ENCODE assay signal across 26 cellular contexts in the genomic region with DNA sequence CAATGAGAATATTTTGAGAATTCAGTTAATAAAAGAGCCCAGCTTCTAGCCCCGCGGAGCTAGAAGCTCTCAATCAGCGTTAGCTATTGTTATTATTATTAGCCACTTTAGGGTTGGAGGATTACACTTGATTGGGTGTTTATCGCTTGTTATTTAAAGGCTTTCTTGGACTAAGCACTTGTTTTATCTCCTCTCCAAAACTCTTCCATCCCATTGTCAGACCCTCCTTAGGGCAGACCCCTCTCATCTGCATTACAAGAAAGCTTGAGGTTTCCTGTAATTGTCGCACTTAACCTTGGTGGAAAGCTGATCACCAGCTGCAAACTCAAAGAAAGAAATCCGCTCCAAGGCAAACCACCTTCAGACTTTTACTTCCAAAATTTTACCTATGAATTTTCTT. TPM values are rescaled to one million over a fixed set of nuclear protein-coding genes. Genes with fewer than 3 reads are reported as not detected.
A peak's percentile ranks its signal among the peaks of the same experiment; 100 is the strongest.
DNase-seq lines count a peak whose midpoint lies in the region; ATAC-seq, FAIRE-seq and TF ChIP-seq lines count a peak whose summit lies in the region.
"Had no signal": no experiment of that assay in that cellular context is flagged by ENCODE, and none has a peak within 500 bp of the region (broad histone marks: within the 10 kb centered on the region; RNA-seq: fewer than 3 reads in every experiment).

No MANE protein-coding gene starts in this region.

- WGBS in H1 (ENCODE audit: extremely low coverage in 1 of 2, insufficient coverage in 1 of 2, insufficient read length in 1 of 2, insufficient replicate concordance in 2 of 2, low coverage in 1 of 2, low lambda C conversion rate in 2 of 2, missing lambda C conversion rate in 1 of 2), 2 experiments, result 1% methylated on average over 6 of the region's 6 CpGs; no CpG with 5 or more reads in 1 of the 2 experiments
- WGBS in aorta, 2 donors, result 30 to 31% methylated on average over 6 of the region's 6 CpGs

- ATAC-seq in stimulated activated naive CD8-positive, alpha-beta T cell treated with anti-CD3 and anti-CD28 coated beads, Interleukin-15, Interleukin-2, amounts not matched to agents 100 U/mL and 50 U/mL, for 24 hours, result no peak
- ATAC-seq in aorta (ENCODE audit: low FRiP score), result no peak

- H3K4me3 ChIP-seq in HAP-1, result no peak overlapping the region
- H3K4me3 ChIP-seq in H1 (ENCODE audit: extremely low read depth in 1 of 4, insufficient read depth in 2 of 4, low read depth in 3 of 4, low read length in 4 of 4), result peak overlapping the region in 1 of 4 experiments; percentile 39; a peak in 2 of 8 replicates
- peak overlapping the region; percentile 54; the same call in 1 of the 2 replicates for H3K4me3 ChIP-seq in iPS-20b (ENCODE audit: low read length)
- no peak overlapping the region for H3K4me3 ChIP-seq in aorta (ENCODE audit: low read length in 2 of 2)
- H3K4me3 ChIP-seq in A673 (ENCODE audit: low read depth, low read length, poor library complexity, severe bottlenecking), result no peak overlapping the region
- H3K4me3 ChIP-seq: BLaER1 treated with 17β-estradiol and CSF1 and Interleukin-3, amounts not matched to agents 10 nM and 100 nM; SJSA1 had no signal

- H3K27me3 ChIP-seq in HAP-1 (ENCODE audit: low read depth) (peaks cover 78% of the 10 kb centered on the region), H1 (replicated peaks in 1 of 4; ENCODE audit: control insufficient read depth in 3 of 4, extremely low read depth in 1 of 4, insufficient read depth in 3 of 4, low read length in 3 of 4) (no peaks in the 10 kb centered on the region; a peak in 1 of 7 replicates), iPS-20b (ENCODE audit: insufficient read depth, low read length) (no peaks in the 10 kb centered on the region), aorta (ENCODE audit: control insufficient read depth in 1 of 2, insufficient read depth in 2 of 2, low read length in 1 of 2) (no peaks in the 10 kb centered on the region), A673 (replicated peaks; ENCODE audit: insufficient read depth, low read depth, low read length, poor library complexity) (no peaks in the 10 kb centered on the region)

- no peak overlapping the region for H3K18ac ChIP-seq in H1 (ENCODE audit: extremely low read depth, low read length)

- H3K79me1 ChIP-seq in H1 (ENCODE audit: low read depth, low read length), result no peaks in the 10 kb centered on the region

- H3K27ac ChIP-seq in H1 (ENCODE audit: low read depth, low read length) (0 out of 2 replicates have a peak overlapping the region, but pooled peaks have one; percentile 37), iPS-20b (ENCODE audit: low read length) (no peak overlapping the region), aorta (ENCODE audit: low read depth in 1 of 2, low read length in 2 of 2) (no peak overlapping the region), A673 (ENCODE audit: low read depth, low read length, poor library complexity, severe bottlenecking) (no peak overlapping the region)
- H3K27ac ChIP-seq: BLaER1 treated with 17β-estradiol and CSF1 and Interleukin-3, amounts not matched to agents 10 nM and 100 nM; SJSA1 had no signal

- no TSS peak for BruUV-seq in A673 (replicated peaks; lab: Mats Ljungman, UMichigan)

- peaks cover 2% of the 10 kb centered on the region; the same call in 1 of the 2 replicates for H3K4me1 ChIP-seq in HAP-1
- peaks cover 8 to 22% (median 15%) of the 10 kb centered on the region in 4 experiments for H3K4me1 ChIP-seq in H1 (replicated peaks in 1 of 4; ENCODE audit: control insufficient read depth in 3 of 4, insufficient read depth in 4 of 4, low read length in 3 of 4)
- peaks cover 15% of the 10 kb centered on the region for H3K4me1 ChIP-seq in iPS-20b (ENCODE audit: insufficient read depth, low read length)
- no peaks in the 10 kb centered on the region for H3K4me1 ChIP-seq in aorta (ENCODE audit: control insufficient read depth in 1 of 2, insufficient read depth in 2 of 2, low read length in 2 of 2)
- H3K4me1 ChIP-seq in A673 (ENCODE audit: insufficient read depth, low read length, poor library complexity, severe bottlenecking), result no peaks in the 10 kb centered on the region
- H3K4me1 ChIP-seq: BLaER1 treated with 17β-estradiol and CSF1 and Interleukin-3, amounts not matched to agents 10 nM and 100 nM; SJSA1 had no signal

- H2AFZ ChIP-seq in H1 (ENCODE audit: low read length), result no peak overlapping the region

- TF ChIP-seq EP300 in H1 (IDR thresholded peaks at IDR 0.05; ENCODE audit: borderline replicate concordance in 1 of 2, low read depth in 2 of 2, low read length in 2 of 2), result peak in 1 of 2 experiments; percentile 96; a peak in 2 of 3 replicates

- in situ Hi-C loops in HAP-1 (cut with MboI; ENCODE audit: low sequenced_read_pairs), result loop anchor here (25.0 kb wide), 1 partner anchor 937 kb away; no protein-coding TSS in a partner anchor

- peak; percentile 63 to 94 for DNase-seq in HAP-1 (ENCODE audit: low spot score in 2 of 2)
- peak in 1 of 2 experiments; percentile 78 for DNase-seq in H1 (ENCODE audit: low read depth in 1 of 2, low spot score in 2 of 2)
- no peak for DNase-seq in stimulated activated naive CD8-positive, alpha-beta T cell treated with anti-CD3 and anti-CD28 coated beads, Interleukin-15, Interleukin-2, amounts not matched to agents 100 U/mL and 50 U/mL, for 24 hours
- no peak for DNase-seq in D341Med (ENCODE audit: low spot score)
- DNase-seq in aorta, result no peak
- no peak for DNase-seq in A673 (ENCODE audit: low spot score)
- DNase-seq: ACHN; CD4-positive, alpha-beta memory T cell; GF-D8; HCEC 1CT; Karpas-422; MV-4-11; NCI-H1105 treated with DMSO at 0.1 percent for 48 hours; NCI-H2029 treated with DMSO at 0.1 percent for 48 hours; NCI-H2171; NCI-H446; NCI-H526; OCI-M1 had no signal

- no peaks in the 10 kb centered on the region for H4K20me1 ChIP-seq in H1 (replicated peaks in 1 of 2; ENCODE audit: control insufficient read depth in 1 of 2, insufficient read depth in 2 of 2, low read length in 2 of 2)
- H4K20me1 ChIP-seq: BLaER1 treated with 17β-estradiol and CSF1 and Interleukin-3, amounts not matched to agents 10 nM and 100 nM had no signal

- H2AK5ac ChIP-seq in H1 (ENCODE audit: low read depth, low read length), result no peak overlapping the region

- H2BK20ac ChIP-seq in H1 (ENCODE audit: low read length), result no peak overlapping the region

- no peak overlapping the region for H3K23ac ChIP-seq in H1 (ENCODE audit: insufficient read length)

- no peak overlapping the region for H3K9ac ChIP-seq in H1 (replicated peaks in 1 of 4; ENCODE audit: extremely low read depth in 1 of 4, low read depth in 3 of 4, low read length in 3 of 4)
- peak overlapping the region; percentile 68; the same call in 1 of the 2 replicates for H3K9ac ChIP-seq in iPS-20b (ENCODE audit: low read depth, low read length)
- H3K9ac ChIP-seq: BLaER1 treated with 17β-estradiol and CSF1 and Interleukin-3, amounts not matched to agents 10 nM and 100 nM had no signal

- no peak overlapping the region for H3K56ac ChIP-seq in H1 (replicated peaks; ENCODE audit: insufficient read length, low read depth, low read length)

- no peak for TF ChIP-seq POLR2A in H1 (IDR thresholded peaks at IDR 0.05; ENCODE audit: control extremely low read depth in 1 of 2, low read depth in 2 of 2, low read length in 2 of 2)

- no peaks in the 10 kb centered on the region for H3K79me2 ChIP-seq in H1 (ENCODE audit: control insufficient read depth in 1 of 2, insufficient read depth in 2 of 2, low read length in 2 of 2)

- peak overlapping the region; percentile 44 to 47; a peak in 2 of 4 replicates for H3K4me2 ChIP-seq in H1 (ENCODE audit: insufficient read depth in 1 of 2, low read depth in 2 of 2, low read length in 2 of 2)
- H3K4me2 ChIP-seq: BLaER1 treated with 17β-estradiol and CSF1 and Interleukin-3, amounts not matched to agents 10 nM and 100 nM had no signal

- POLR2A ChIA-PET in H1 (lab: Charles Lee; ENCODE audit: partially characterized antibody), result interaction anchor here (0.9 to 2.9 kb wide), 11 partner anchors 10 to 304 kb away, joined by 3 to 15 read pairs (median 4); a partner anchor contains a TSS
- POLR2A ChIA-PET in A673 (lab: Charles Lee; ENCODE audit: low non-redundant PET), result no interaction called here

- no peak for TF ChIP-seq CTCF in H1 (IDR thresholded peaks at IDR 0.05; ENCODE audit: control extremely low read depth in 1 of 3, insufficient read depth in 1 of 3, low read depth in 1 of 3, low read length in 3 of 3)
- TF ChIP-seq CTCF in A673 (conservative IDR thresholded peaks at IDR 0.05; ENCODE audit: low read depth, low read length), result no peak

- no peak overlapping the region for H4K5ac ChIP-seq in H1 (ENCODE audit: insufficient read length, low read depth, low read length)

- CTCF ChIA-PET in H1 (lab: Charles Lee; ENCODE audit: partially characterized antibody), result interaction anchor here (0.6 to 1.0 kb wide), 4 partner anchors 21 to 29 kb away, joined by 3 to 4 read pairs (median 3); no protein-coding TSS in a partner anchor
- CTCF ChIA-PET in A673 (lab: Charles Lee), result no interaction called here

- no peak overlapping the region; the same call in 1 of the 2 replicates for H2BK12ac ChIP-seq in H1 (ENCODE audit: low read depth, low read length)

- no peak overlapping the region for H3K4ac ChIP-seq in H1 (replicated peaks; ENCODE audit: insufficient read length, low read depth, low read length)

- no peak overlapping the region for H2BK15ac ChIP-seq in H1 (ENCODE audit: low read length)

- H3K23me2 ChIP-seq in H1 (ENCODE audit: low read depth, low read length), result no peaks in the 10 kb centered on the region

- FAIRE-seq in H1 (lab: Jason Lieb, UNC), result peak; percentile 99
- FAIRE-seq: GM19239, HTR-8/SVneo, RCC 7860 had no signal

- no peaks in the 10 kb centered on the region for H3K9me3 ChIP-seq in HAP-1
- H3K9me3 ChIP-seq in H1 (ENCODE audit: insufficient read depth in 2 of 2, low read depth in 1 of 2, low read length in 1 of 2), result peaks cover 0 to 9% of the 10 kb centered on the region in 2 experiments; a peak in 1 of 4 replicates
- H3K9me3 ChIP-seq in iPS-20b (ENCODE audit: insufficient read depth, low read depth, low read length), result no peaks in the 10 kb centered on the region; the same call in 1 of the 2 replicates
- H3K9me3 ChIP-seq in aorta (ENCODE audit: control insufficient read depth, low read length), result no peaks in the 10 kb centered on the region
- no peaks in the 10 kb centered on the region for H3K9me3 ChIP-seq in A673 (ENCODE audit: low read depth, low read length, poor library complexity, severe bottlenecking)
- H3K9me3 ChIP-seq: SJSA1 had no signal

- no peak overlapping the region for H4K91ac ChIP-seq in H1 (replicated peaks; ENCODE audit: insufficient read length, low read length)

- TF ChIP-seq RAD21 in H1 (IDR thresholded peaks at IDR 0.05 in 1 of 2, conservative IDR thresholded peaks at IDR 0.05 in 1 of 2; ENCODE audit: low read depth in 2 of 2, low read length in 2 of 2), result no peak

- no peak overlapping the region for H3K14ac ChIP-seq in H1 (ENCODE audit: insufficient read length)

- H2BK5ac ChIP-seq in H1 (ENCODE audit: low read depth, low read length), result no peak overlapping the region

- H4K8ac ChIP-seq in H1 (ENCODE audit: extremely low read depth, insufficient read depth, low read length), result no peak overlapping the region

- intact Hi-C loops in aorta (cut with DNase I) (no loop called here), A673 (cut with micrococcal nuclease; ENCODE audit: unreplicated experiment) (no loop called here)

- H2BK120ac ChIP-seq in H1 (replicated peaks; ENCODE audit: low read depth, low read length), result no peak overlapping the region

- H3K36me3 ChIP-seq in HAP-1 (replicated peaks), result no peaks in the 10 kb centered on the region
- no peaks in the 10 kb centered on the region for H3K36me3 ChIP-seq in H1 (ENCODE audit: control insufficient read depth in 2 of 4, insufficient read depth in 4 of 4, low read length in 3 of 4)
- no peaks in the 10 kb centered on the region for H3K36me3 ChIP-seq in iPS-20b (ENCODE audit: insufficient read depth, low read depth, low read length)
- no peaks in the 10 kb centered on the region for H3K36me3 ChIP-seq in aorta (ENCODE audit: control insufficient read depth in 1 of 2, insufficient read depth in 2 of 2, low read length in 1 of 2)
- H3K36me3 ChIP-seq in A673 (ENCODE audit: insufficient read depth, low read length, poor library complexity, severe bottlenecking), result no peaks in the 10 kb centered on the region
- H3K36me3 ChIP-seq: BLaER1 treated with 17β-estradiol and CSF1 and Interleukin-3, amounts not matched to agents 10 nM and 100 nM; SJSA1 had no signal

RNA-seq across cellular contexts. Expression of a gene that starts 4.8 kb away (rescaled TPM):
- 1.5 and 2.0 TPM in 2 replicates for total RNA-seq in H1 (2021; fragmentation: NEBNext Ultra II Directional; extraction: Animal tissue kit (Norgen Biotek cat#: 25700))
- polyA plus RNA-seq in H1 (2011; rRNA removed) (2.9 and 6.6 TPM in 2 replicates), aorta (under 1 TPM in 1 of 2 donors, not detected in 1; 0.38 TPM)
- polyA plus RNA-seq in H1 (2011; cell fraction: cytosol; rRNA removed), result 4.8 TPM
- polyA plus RNA-seq in H1 (2011; cell fraction: nucleus; rRNA removed), result 2.9 TPM
- polyA plus RNA-seq in H1 (2012, experiment 1 of 2), result 0.43 to 1.7 TPM (median 1.5 TPM) in 4 replicates
- polyA plus RNA-seq in H1 (2012, experiment 2 of 2), result 4.9 TPM
- 2.8 TPM for polyA plus RNA-seq in H1 (2013, experiment 1 of 2)
- 2.5 TPM for polyA plus RNA-seq in H1 (2013, experiment 2 of 2)
- 1.6 TPM in 1 of 2 replicates, not detected in the other for polyA minus RNA-seq in H1 (2011; rRNA and poly(A)+ RNA removed)
- polyA minus RNA-seq in H1 (2011; cell fraction: cytosol; rRNA and poly(A)+ RNA removed), result not detected
- polyA minus RNA-seq in H1 (2011; cell fraction: nucleus; rRNA and poly(A)+ RNA removed), result not detected
- total RNA-seq in aorta (not detected), A673 (2021) (not detected in 2 replicates)
- total RNA-seq: CD4-positive, alpha-beta memory T cell; Daoy; M059J; SJSA1 had no signal
- polyA plus RNA-seq: CD4-positive, alpha-beta memory T cell had no signal

RNA-seq across cellular contexts. Expression of a gene that starts 13.1 kb away (rescaled TPM):
- 0.42 TPM in 1 of 2 replicates, not detected in the other for total RNA-seq in H1 (2021; fragmentation: NEBNext Ultra II Directional; extraction: Animal tissue kit (Norgen Biotek cat#: 25700))
- polyA plus RNA-seq in H1 (2011; rRNA removed), result 0.11 TPM in 1 of 2 replicates, not detected in the other
- polyA plus RNA-seq in H1 (2011; cell fraction: cytosol; rRNA removed), result 0.26 TPM
- polyA plus RNA-seq in H1 (2011; cell fraction: nucleus; rRNA removed), result not detected
- 0.19 TPM in 1 of 4 replicates, not detected in the others for polyA plus RNA-seq in H1 (2012, experiment 1 of 2)
- not detected for polyA plus RNA-seq in H1 (2012, experiment 2 of 2)
- polyA plus RNA-seq in H1 (2013, experiment 1 of 2), result 0.06 TPM
- polyA plus RNA-seq in H1 (2013, experiment 2 of 2), result 0.22 TPM
- not detected in 2 replicates for polyA minus RNA-seq in H1 (2011; rRNA and poly(A)+ RNA removed)
- not detected for polyA minus RNA-seq in H1 (2011; cell fraction: cytosol; rRNA and poly(A)+ RNA removed)
- not detected for polyA minus RNA-seq in H1 (2011; cell fraction: nucleus; rRNA and poly(A)+ RNA removed)
- not detected for total RNA-seq in aorta
- polyA plus RNA-seq in aorta, result not detected
- total RNA-seq in A673 (2021), result not detected in 2 replicates
- total RNA-seq: CD4-positive, alpha-beta memory T cell; Daoy; SJSA1 had no signal
- polyA plus RNA-seq: CD4-positive, alpha-beta memory T cell had no signal

RNA-seq across cellular contexts. Expression of a gene that starts 20.4 kb away (rescaled TPM):
- total RNA-seq in H1 (2021; fragmentation: NEBNext Ultra II Directional; extraction: Animal tissue kit (Norgen Biotek cat#: 25700)), result 0.41 TPM in 1 of 2 replicates, not detected in the other
- 0.20 and 0.55 TPM in 2 replicates for polyA plus RNA-seq in H1 (2011; rRNA removed)
- polyA plus RNA-seq in H1 (2011; cell fraction: cytosol; rRNA removed), result 0.30 TPM
- polyA plus RNA-seq in H1 (2011; cell fraction: nucleus; rRNA removed), result 0.50 TPM
- polyA plus RNA-seq in H1 (2012, experiment 1 of 2), result 0.19 to 0.43 TPM (median 0.33 TPM) in 3 of 4 replicates, not detected in the other
- not detected for polyA plus RNA-seq in H1 (2012, experiment 2 of 2)
- 0.24 TPM for polyA plus RNA-seq in H1 (2013, experiment 1 of 2)
- 0.39 TPM for polyA plus RNA-seq in H1 (2013, experiment 2 of 2)
- not detected in 2 replicates for polyA minus RNA-seq in H1 (2011; rRNA and poly(A)+ RNA removed)
- not detected for polyA minus RNA-seq in H1 (2011; cell fraction: cytosol; rRNA and poly(A)+ RNA removed)
- not detected for polyA minus RNA-seq in H1 (2011; cell fraction: nucleus; rRNA and poly(A)+ RNA removed)
- under 1 TPM in 1 of 2 donors, not detected in 1; 0.39 TPM for total RNA-seq in aorta
- polyA plus RNA-seq in aorta, result 1 to 10 TPM in 1 of 2 donors, under 1 TPM in 1; 0.84 to 1.1 TPM
- not detected in 2 replicates for total RNA-seq in A673 (2021)
- total RNA-seq: CD4-positive, alpha-beta memory T cell; Daoy; M059J; SJSA1 had no signal

RNA-seq across cellular contexts. Expression of a gene that starts 45.3 kb away (rescaled TPM):
- total RNA-seq in H1 (2021; fragmentation: NEBNext Ultra II Directional; extraction: Animal tissue kit (Norgen Biotek cat#: 25700)), result not detected in 2 replicates
- polyA plus RNA-seq in H1 (2011; rRNA removed) (0.05 TPM in 2 replicates), aorta (1 to 10 TPM in 1 of 2 donors, not detected in 1; 1.6 TPM)
- polyA plus RNA-seq in H1 (2011; cell fraction: cytosol; rRNA removed), result 0.49 TPM
- 0.07 TPM for polyA plus RNA-seq in H1 (2011; cell fraction: nucleus; rRNA removed)
- 0.10 TPM in 1 of 4 replicates, not detected in the others for polyA plus RNA-seq in H1 (2012, experiment 1 of 2)
- not detected for polyA plus RNA-seq in H1 (2012, experiment 2 of 2)
- 0.18 TPM for polyA plus RNA-seq in H1 (2013, experiment 1 of 2)
- 0.15 TPM for polyA plus RNA-seq in H1 (2013, experiment 2 of 2)
- 0.09 TPM in 1 of 2 replicates, not detected in the other for polyA minus RNA-seq in H1 (2011; rRNA and poly(A)+ RNA removed)
- not detected for polyA minus RNA-seq in H1 (2011; cell fraction: cytosol; rRNA and poly(A)+ RNA removed)
- polyA minus RNA-seq in H1 (2011; cell fraction: nucleus; rRNA and poly(A)+ RNA removed), result not detected
- total RNA-seq in aorta (under 1 TPM; 0.71 to 0.78 TPM), A673 (2021) (not detected in 2 replicates)
- total RNA-seq: Daoy, M059J, SJSA1 had no signal

Comparison
In these comparisons a context has a peak if more than half of its experiments do, and no peak if none do; other contexts are left out.
1. DNase-seq: peak in HAP-1 (2 of 2); none in stimulated activated naive CD8-positive, alpha-beta T cell treated with anti-CD3 and anti-CD28 coated beads, Interleukin-15, Interleukin-2, amounts not matched to agents 100 U/mL and 50 U/mL, for 24 hours (single experiment), D341Med (single experiment), aorta (0 of 2) and A673 (single experiment).